Comparison of ENCODE assay signal across 20 cellular contexts in genomic region chr12:41924111-41924510, GRCh38.
"Had no signal": no experiment of that assay in that cellular context is flagged by ENCODE, and none has a peak within 500 bp of the region (broad histone marks: within the 10 kb centered on the region; RNA-seq: fewer than 3 reads in every experiment).

No MANE protein-coding gene starts in this region.

- H3K27ac Mint-ChIP-seq: activated CD8-positive, alpha-beta T cell treated with anti-CD3 and anti-CD28 coated beads for 36 hours; activated naive CD4-positive, alpha-beta T cell treated with anti-CD3 and anti-CD28 coated beads, Interleukin-2, amount 50 U/mL, for 24 hours had no signal

- DNase-seq: activated CD4-positive, alpha-beta T cell treated with anti-CD3 and anti-CD28 coated beads for 4 hours; activated CD8-positive, alpha-beta memory T cell treated with anti-CD3 and anti-CD28 coated beads, Interleukin-2, amount 50 U/mL, for 48 hours; activated CD8-positive, alpha-beta T cell treated with anti-CD3 and anti-CD28 coated beads for 36 hours; activated T-cell treated with anti-CD3 and anti-CD28 coated beads, Interleukin-2, amount 50 U/mL, for 1 hour; aorta; Karpas-422; NCI-H1105 treated with DMSO at 0.1 percent for 48 hours; NCI-H1436 treated with DMSO at 0.1 percent for 48 hours; NCI-H187; NCI-H2081; NCI-H510A treated with DMSO at 0.1 percent for 48 hours; NCI-H69; SHP77; SW 1271 had no signal

- H3K36me3 Mint-ChIP-seq: activated naive CD4-positive, alpha-beta T cell treated with anti-CD3 and anti-CD28 coated beads, Interleukin-2, amount 50 U/mL, for 24 hours had no signal

- H3K4me3 Mint-ChIP-seq: activated CD8-positive, alpha-beta T cell treated with anti-CD3 and anti-CD28 coated beads for 36 hours; activated naive CD4-positive, alpha-beta T cell treated with anti-CD3 and anti-CD28 coated beads, Interleukin-2, amount 50 U/mL, for 24 hours; brain had no signal

- H3K27me3 ChIP-seq: SJSA1 had no signal

- H3K9me3 ChIP-seq: SJSA1 had no signal

- ATAC-seq: activated CD4-positive, CD25-positive, alpha-beta regulatory T cell treated with anti-CD3 and anti-CD28 coated beads, Interleukin-2, amount 50 U/mL, for 24 hours; activated CD8-positive, alpha-beta T cell treated with anti-CD3 and anti-CD28 coated beads for 36 hours; K562; SK-N-SH treated with all-trans-retinoic acid at 6 μM for 48 hours had no signal

- H3K36me3 ChIP-seq: SJSA1 had no signal

- H3K27ac ChIP-seq: SJSA1 had no signal

- H3K4me1 ChIP-seq: SJSA1 had no signal

- H3K4me1 Mint-ChIP-seq: activated naive CD4-positive, alpha-beta T cell treated with anti-CD3 and anti-CD28 coated beads, Interleukin-2, amount 50 U/mL, for 24 hours had no signal

- H3K27me3 Mint-ChIP-seq: brain had no signal

- H3K4me3 ChIP-seq: K562, SJSA1 had no signal
